In genomic region chr19:33752945-33753344, GRCh38 we compare ENCODE assay signal across 28 cellular contexts. TPM values are rescaled to one million over a fixed set of nuclear protein-coding genes. Genes with fewer than 3 reads are reported as not detected.
"Had no signal": no experiment of that assay in that cellular context is flagged by ENCODE, and none has a peak within 500 bp of the region (broad histone marks: within the 10 kb centered on the region; RNA-seq: fewer than 3 reads in every experiment).

No MANE protein-coding gene starts in this region.

- H3K4me2 ChIP-seq: neural progenitor cell had no signal

- H3K36me3 Mint-ChIP-seq: naive B cell; naive thymus-derived CD8-positive, alpha-beta T cell; natural killer cell treated with Interleukin-12 subunit alpha and Interleukin-12 subunit beta and Interleukin-15 and Interleukin-18, amount 100 ng/mL, for 72 hours; neural progenitor cell; stimulated activated effector memory CD8-positive, alpha-beta T cell treated with anti-CD3 and anti-CD28 coated beads, Interleukin-12 subunit alpha, Interleukin-12 subunit beta, amount 100 ng/mL, for 72 hours; stimulated activated naive B cell treated with anti-CD40 and anti-IgM and Interleukin-4, amounts not matched to agents 10 μg/mL and 1 μg/mL and 100 μg/mL, for 72 hours had no signal

- H3K4me3 Mint-ChIP-seq: naive B cell; naive thymus-derived CD8-positive, alpha-beta T cell; natural killer cell treated with Interleukin-12 subunit alpha and Interleukin-12 subunit beta and Interleukin-15 and Interleukin-18, amount 100 ng/mL, for 72 hours; neural progenitor cell; stimulated activated effector memory CD8-positive, alpha-beta T cell treated with anti-CD3 and anti-CD28 coated beads, Interleukin-12 subunit alpha, Interleukin-12 subunit beta, amount 100 ng/mL, for 72 hours; stimulated activated naive B cell treated with anti-CD40 and anti-IgM and Interleukin-4, amounts not matched to agents 10 μg/mL and 1 μg/mL and 100 μg/mL, for 72 hours; stimulated activated naive CD8-positive, alpha-beta T cell treated with anti-CD3 and anti-CD28 coated beads, Interleukin-15, Interleukin-2, amounts not matched to agents 100 ng/mL and 50 ng/mL, for 24 hours had no signal

- H2AFZ ChIP-seq: neural progenitor cell, parathyroid adenoma had no signal

- H3K4me3 ChIP-seq: neural progenitor cell, ovary, psoas muscle, right lobe of liver, sigmoid colon, stomach, thoracic aorta, tibial artery, transverse colon, upper lobe of left lung, vagina had no signal

- H3K27ac ChIP-seq: neural progenitor cell, neutrophil, ovary, parathyroid adenoma, psoas muscle, right lobe of liver, sigmoid colon, stomach, thoracic aorta, tibial artery, transverse colon, upper lobe of left lung, vagina had no signal

- H3K27ac Mint-ChIP-seq: naive B cell; naive thymus-derived CD8-positive, alpha-beta T cell; natural killer cell treated with Interleukin-12 subunit alpha and Interleukin-12 subunit beta and Interleukin-15 and Interleukin-18, amount 100 ng/mL, for 72 hours; progenitor cell of endocrine pancreas; stimulated activated effector memory CD8-positive, alpha-beta T cell treated with anti-CD3 and anti-CD28 coated beads, Interleukin-12 subunit alpha, Interleukin-12 subunit beta, amount 100 ng/mL, for 72 hours; stimulated activated naive CD8-positive, alpha-beta T cell treated with anti-CD3 and anti-CD28 coated beads, Interleukin-15, Interleukin-2, amounts not matched to agents 100 ng/mL and 50 ng/mL, for 24 hours had no signal

- DNase-seq: naive B cell; naive thymus-derived CD8-positive, alpha-beta T cell; nucleus accumbens; ovary; psoas muscle; right cardiac atrium; right lobe of liver; sigmoid colon; small intestine; stimulated activated CD4-positive, alpha-beta T cell treated with anti-CD3 and anti-CD28 coated beads, Interleukin-15, amount 100 ng/mL, for 24 hours; stimulated activated CD4-positive, alpha-beta T cell treated with anti-CD3 and anti-CD28 coated beads, Interleukin-2, amount 100 ng/mL, for 24 hours; stimulated activated CD4-positive, alpha-beta T cell treated with anti-CD3 and anti-CD28 coated beads, Interleukin-2, amount 100 ng/mL, for 48 hours; stimulated activated CD4-positive, alpha-beta T cell treated with anti-CD3 and anti-CD28 coated beads, Interleukin-4, amount 100 ng/mL, for 24 hours; stimulated activated naive B cell treated with anti-CD40 and anti-IgM and Interleukin-4, amounts not matched to agents 10 μg/mL and 1 μg/mL and 100 μg/mL, for 72 hours; stimulated activated naive CD4-positive, alpha-beta T cell treated with Interleukin-2 at 50 U/mL for 16 hours; stomach; tibial artery; transverse colon had no signal

- H3K9me3 ChIP-seq: neutrophil, ovary, psoas muscle, right lobe of liver, sigmoid colon, stomach, thoracic aorta, tibial artery, transverse colon, upper lobe of left lung, vagina had no signal

- H3K4me1 Mint-ChIP-seq: naive B cell; stimulated activated effector memory CD8-positive, alpha-beta T cell treated with anti-CD3 and anti-CD28 coated beads, Interleukin-12 subunit alpha, Interleukin-12 subunit beta, amount 100 ng/mL, for 72 hours; stimulated activated naive B cell treated with anti-CD40 and anti-IgM and Interleukin-4, amounts not matched to agents 10 μg/mL and 1 μg/mL and 100 μg/mL, for 72 hours had no signal

- ATAC-seq: naive thymus-derived CD8-positive, alpha-beta T cell; natural killer cell treated with Interleukin-12 subunit alpha and Interleukin-12 subunit beta and Interleukin-15 and Interleukin-18, amount 100 ng/mL, for 72 hours; psoas muscle; right cardiac atrium; right lobe of liver; stimulated activated effector memory CD8-positive, alpha-beta T cell treated with anti-CD3 and anti-CD28 coated beads, Interleukin-12 subunit alpha, Interleukin-12 subunit beta, amount 100 ng/mL, for 72 hours; stimulated activated naive B cell treated with anti-CD40 and anti-IgM and Interleukin-4, amounts not matched to agents 10 μg/mL and 1 μg/mL and 100 μg/mL, for 72 hours had no signal

- H3K27me3 ChIP-seq: neural progenitor cell, neutrophil, ovary, right lobe of liver, transverse colon, upper lobe of left lung, vagina had no signal

- H3K9ac ChIP-seq: neural progenitor cell, parathyroid adenoma had no signal

- H3K9me3 Mint-ChIP-seq: naive thymus-derived CD8-positive, alpha-beta T cell; natural killer cell treated with Interleukin-12 subunit alpha and Interleukin-12 subunit beta and Interleukin-15 and Interleukin-18, amount 100 ng/mL, for 72 hours; neural progenitor cell; stimulated activated effector memory CD8-positive, alpha-beta T cell treated with anti-CD3 and anti-CD28 coated beads, Interleukin-12 subunit alpha, Interleukin-12 subunit beta, amount 100 ng/mL, for 72 hours; stimulated activated naive B cell treated with anti-CD40 and anti-IgM and Interleukin-4, amounts not matched to agents 10 μg/mL and 1 μg/mL and 100 μg/mL, for 72 hours; stimulated activated naive CD8-positive, alpha-beta T cell treated with anti-CD3 and anti-CD28 coated beads, Interleukin-15, Interleukin-2, amounts not matched to agents 100 ng/mL and 50 ng/mL, for 24 hours had no signal

- H3K36me3 ChIP-seq: neural progenitor cell, neutrophil, ovary, right lobe of liver, sigmoid colon, stomach, thoracic aorta, tibial artery, transverse colon, upper lobe of left lung, vagina had no signal

- H3K27me3 Mint-ChIP-seq: natural killer cell treated with Interleukin-12 subunit alpha and Interleukin-12 subunit beta and Interleukin-15 and Interleukin-18, amount 100 ng/mL, for 72 hours; stimulated activated naive CD8-positive, alpha-beta T cell treated with anti-CD3 and anti-CD28 coated beads, Interleukin-15, Interleukin-2, amounts not matched to agents 100 ng/mL and 50 ng/mL, for 24 hours had no signal

- H3K4me1 ChIP-seq: neural progenitor cell, psoas muscle, right lobe of liver, sigmoid colon, stomach, tibial artery, transverse colon, vagina had no signal

RNA-seq across cellular contexts. Expression of gene KCTD15, which starts 43.7 kb away (rescaled TPM):
- polyA plus RNA-seq: naive thymus-derived CD8-positive, alpha-beta T cell had no signal
